Comparison of ENCODE assay signal across 4 cellular contexts in genomic region chr3:168575750-168576149, GRCh38.
"Had no signal": no experiment of that assay in that cellular context is flagged by ENCODE, and none has a peak within 500 bp of the region (broad histone marks: within the 10 kb centered on the region; RNA-seq: fewer than 3 reads in every experiment).

No MANE protein-coding gene starts in this region.

- DNase-seq: GM23248, H9, HCEC 1CT, KBM-7 had no signal

- H2AFZ ChIP-seq: GM23248 had no signal

- H3K4me3 ChIP-seq: GM23248 had no signal

- H3K9ac ChIP-seq: GM23248 had no signal

- H3K27ac ChIP-seq: GM23248 had no signal
